Comparison of ENCODE assay signal across 1 cellular context in the genomic region with DNA sequence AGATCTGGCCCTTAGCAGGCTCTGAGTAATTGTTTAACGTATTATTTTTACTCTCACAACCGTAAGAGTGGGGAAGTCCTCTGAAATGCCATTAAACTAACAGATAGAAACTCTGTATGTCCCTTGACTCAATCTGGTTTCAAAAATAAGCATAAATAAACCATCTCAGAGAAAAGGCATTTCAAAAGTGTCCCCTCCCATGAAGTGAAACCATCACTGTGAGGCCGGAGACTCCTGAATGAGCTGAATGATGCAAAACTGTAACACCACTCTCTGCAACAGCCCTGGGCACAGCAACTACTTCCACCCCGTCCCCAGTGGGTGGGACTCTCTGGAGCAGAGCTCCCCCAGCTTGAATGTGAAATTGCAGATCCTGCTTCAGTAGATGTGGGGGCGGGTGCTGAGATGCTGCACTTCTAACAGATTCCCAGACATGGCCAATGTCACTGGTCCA.
TF ChIP-seq lines count a peak whose summit lies in the region.

No MANE protein-coding gene starts in this region.

TF ChIP-seq in GM12878, 131 proteins besides CTCF, POLR2A, EP300 and RAD21 (continued from another document):
- no peak for TF ChIP-seq ZNF592 (IDR thresholded peaks at IDR 0.05)
- peak; percentile 62; the same call in 1 of the 2 replicates for TF ChIP-seq RUNX3 (IDR thresholded peaks at IDR 0.05; ENCODE audit: low read length)
- no peak for TF ChIP-seq SREBF1 (IDR thresholded peaks at IDR 0.05; ENCODE audit: low read length)
- TF ChIP-seq ZBED1 (IDR thresholded peaks at IDR 0.05; ENCODE audit: borderline replicate concordance), result no peak
- no peak for TF ChIP-seq SUPT20H (IDR thresholded peaks at IDR 0.05; ENCODE audit: borderline replicate concordance, control insufficient read depth, low read depth, low read length)
- peak; percentile 35 for TF ChIP-seq JUNB (IDR thresholded peaks at IDR 0.05)
- TF ChIP-seq SMC3 (IDR thresholded peaks at IDR 0.05; ENCODE audit: borderline replicate concordance, low read length), result no peak; the same call in 1 of the 2 replicates
- TF ChIP-seq RCOR1 (conservative IDR thresholded peaks at IDR 0.05; ENCODE audit: low read depth, low read length), result no peak
- no peak for TF ChIP-seq MXI1 (IDR thresholded peaks at IDR 0.05; ENCODE audit: low read depth, low read length)
- peak; percentile 19; the same call in 1 of the 2 replicates for TF ChIP-seq MTA2 (IDR thresholded peaks at IDR 0.05; ENCODE audit: low read depth)
- TF ChIP-seq NR2C1 (IDR thresholded peaks at IDR 0.05), result no peak
- TF ChIP-seq SMAD5 (IDR thresholded peaks at IDR 0.05; ENCODE audit: low read depth), result no peak
- TF ChIP-seq, protein P1, sequence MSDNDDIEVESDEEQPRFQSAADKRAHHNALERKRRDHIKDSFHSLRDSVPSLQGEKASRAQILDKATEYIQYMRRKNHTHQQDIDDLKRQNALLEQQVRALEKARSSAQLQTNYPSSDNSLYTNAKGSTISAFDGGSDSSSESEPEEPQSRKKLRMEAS (IDR thresholded peaks at IDR 0.05; ENCODE audit: low read depth, low read length), result no peak
- no peak for TF ChIP-seq GABPA (IDR thresholded peaks at IDR 0.05; ENCODE audit: low read depth)
- no peak for TF ChIP-seq ZNF687 (IDR thresholded peaks at IDR 0.05)
- no peak for TF ChIP-seq STAT1 (conservative IDR thresholded peaks at IDR 0.05)
- TF ChIP-seq, protein P2, sequence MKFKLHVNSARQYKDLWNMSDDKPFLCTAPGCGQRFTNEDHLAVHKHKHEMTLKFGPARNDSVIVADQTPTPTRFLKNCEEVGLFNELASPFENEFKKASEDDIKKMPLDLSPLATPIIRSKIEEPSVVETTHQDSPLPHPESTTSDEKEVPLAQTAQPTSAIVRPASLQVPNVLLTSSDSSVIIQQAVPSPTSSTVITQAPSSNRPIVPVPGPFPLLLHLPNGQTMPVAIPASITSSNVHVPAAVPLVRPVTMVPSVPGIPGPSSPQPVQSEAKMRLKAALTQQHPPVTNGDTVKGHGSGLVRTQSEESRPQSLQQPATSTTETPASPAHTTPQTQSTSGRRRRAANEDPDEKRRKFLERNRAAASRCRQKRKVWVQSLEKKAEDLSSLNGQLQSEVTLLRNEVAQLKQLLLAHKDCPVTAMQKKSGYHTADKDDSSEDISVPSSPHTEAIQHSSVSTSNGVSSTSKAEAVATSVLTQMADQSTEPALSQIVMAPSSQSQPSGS (IDR thresholded peaks at IDR 0.05; ENCODE audit: low read length), result peak; percentile 39; the same call in 1 of the 2 replicates
- 0 out of 2 replicates have a peak, but pooled peaks have one; percentile 37 for TF ChIP-seq NFIC (IDR thresholded peaks at IDR 0.05; ENCODE audit: low read depth, low read length)
- no peak for TF ChIP-seq TARDBP (IDR thresholded peaks at IDR 0.05; ENCODE audit: borderline replicate concordance)
- TF ChIP-seq ZNF207 (IDR thresholded peaks at IDR 0.05; ENCODE audit: borderline replicate concordance), result no peak
- no peak for TF ChIP-seq NR2F1 (conservative IDR thresholded peaks at IDR 0.05)
- 0 out of 2 replicates have a peak, but pooled peaks have one; percentile 41 for TF ChIP-seq IKZF1 (conservative IDR thresholded peaks at IDR 0.05)
- TF ChIP-seq, protein P3, sequence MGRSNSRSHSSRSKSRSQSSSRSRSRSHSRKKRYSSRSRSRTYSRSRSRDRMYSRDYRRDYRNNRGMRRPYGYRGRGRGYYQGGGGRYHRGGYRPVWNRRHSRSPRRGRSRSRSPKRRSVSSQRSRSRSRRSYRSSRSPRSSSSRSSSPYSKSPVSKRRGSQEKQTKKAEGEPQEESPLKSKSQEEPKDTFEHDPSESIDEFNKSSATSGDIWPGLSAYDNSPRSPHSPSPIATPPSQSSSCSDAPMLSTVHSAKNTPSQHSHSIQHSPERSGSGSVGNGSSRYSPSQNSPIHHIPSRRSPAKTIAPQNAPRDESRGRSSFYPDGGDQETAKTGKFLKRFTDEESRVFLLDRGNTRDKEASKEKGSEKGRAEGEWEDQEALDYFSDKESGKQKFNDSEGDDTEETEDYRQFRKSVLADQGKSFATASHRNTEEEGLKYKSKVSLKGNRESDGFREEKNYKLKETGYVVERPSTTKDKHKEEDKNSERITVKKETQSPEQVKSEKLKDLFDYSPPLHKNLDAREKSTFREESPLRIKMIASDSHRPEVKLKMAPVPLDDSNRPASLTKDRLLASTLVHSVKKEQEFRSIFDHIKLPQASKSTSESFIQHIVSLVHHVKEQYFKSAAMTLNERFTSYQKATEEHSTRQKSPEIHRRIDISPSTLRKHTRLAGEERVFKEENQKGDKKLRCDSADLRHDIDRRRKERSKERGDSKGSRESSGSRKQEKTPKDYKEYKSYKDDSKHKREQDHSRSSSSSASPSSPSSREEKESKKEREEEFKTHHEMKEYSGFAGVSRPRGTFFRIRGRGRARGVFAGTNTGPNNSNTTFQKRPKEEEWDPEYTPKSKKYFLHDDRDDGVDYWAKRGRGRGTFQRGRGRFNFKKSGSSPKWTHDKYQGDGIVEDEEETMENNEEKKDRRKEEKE (IDR thresholded peaks at IDR 0.05), result no peak
- TF ChIP-seq EED (IDR thresholded peaks at IDR 0.05; ENCODE audit: low read depth), result peak; percentile 47; the same call in 1 of the 2 replicates
- TF ChIP-seq GATAD2B (conservative IDR thresholded peaks at IDR 0.05; ENCODE audit: low read depth), result 0 out of 2 replicates have a peak, but pooled peaks have one; percentile 12
- TF ChIP-seq FOXM1 (IDR thresholded peaks at IDR 0.05; ENCODE audit: low read depth, low read length), result peak; percentile 54; the same call in 1 of the 2 replicates
- no peak for TF ChIP-seq IRF4 (IDR thresholded peaks at IDR 0.05; ENCODE audit: low read depth, low read length)
- TF ChIP-seq CREB1 (IDR thresholded peaks at IDR 0.05; ENCODE audit: low read depth), result peak; percentile 62
- peak; percentile 17; the same call in 1 of the 2 replicates for TF ChIP-seq CREM (IDR thresholded peaks at IDR 0.05; ENCODE audit: low read depth)
- TF ChIP-seq TBL1XR1 (IDR thresholded peaks at IDR 0.05; ENCODE audit: low read depth, low read length), result no peak
- no peak for TF ChIP-seq MYB (IDR thresholded peaks at IDR 0.05; ENCODE audit: borderline replicate concordance, low read depth, low read length)
